Comparison of ENCODE assay signal across 8 cellular contexts in the genomic region with DNA sequence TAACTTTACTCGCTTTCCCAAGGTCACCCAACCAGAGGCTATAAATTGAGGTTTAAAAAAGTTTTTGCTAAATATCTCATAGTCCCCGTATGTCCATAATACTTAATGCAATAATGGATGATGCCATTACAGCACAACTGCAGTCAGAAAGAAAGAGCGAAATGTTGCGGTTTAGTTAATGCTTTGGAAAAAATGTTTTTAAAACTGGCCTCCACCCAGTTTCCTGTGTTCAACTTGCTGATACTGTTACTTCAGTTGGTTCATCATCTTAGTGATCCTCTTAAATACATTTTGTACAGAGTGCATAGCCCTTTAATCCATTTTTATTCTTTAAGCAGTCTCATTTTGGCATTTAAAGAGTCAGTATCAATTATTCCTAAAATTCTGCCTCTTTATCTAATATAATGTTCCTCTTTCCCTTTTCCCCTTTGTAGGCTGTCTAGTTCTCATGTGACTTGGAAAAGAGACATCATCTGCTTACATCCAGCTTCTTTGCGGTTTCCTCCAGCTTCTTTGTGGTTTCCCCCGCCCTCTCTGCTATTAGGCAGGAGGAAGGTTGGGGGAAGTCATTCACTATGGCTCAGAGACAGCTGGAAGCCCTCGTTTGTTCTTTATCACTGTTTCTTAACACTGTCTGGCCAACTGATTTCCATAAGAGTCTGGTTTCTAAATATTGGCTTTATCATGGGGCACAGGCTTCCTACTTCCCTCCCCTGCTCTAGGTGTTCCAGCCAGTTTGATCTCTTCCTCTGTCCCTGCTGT.
DNase-seq lines count a peak whose midpoint lies in the region; ATAC-seq and TF ChIP-seq lines count a peak whose summit lies in the region.

No MANE protein-coding gene starts in this region.

- POLR2A ChIA-PET in PC-3 (lab: Charles Lee; ENCODE audit: unreplicated experiment): no interaction called here

- no peaks in the 10 kb centered on the region for H3K9me2 ChIP-seq in PC-3 (replicated peaks; ENCODE audit: low read length)

- H3K9ac ChIP-seq in PC-3 (ENCODE audit: low read length): no peak overlapping the region

- H3K36me3 ChIP-seq in PC-3 (ENCODE audit: low read depth, low read length): no peaks in the 10 kb centered on the region
- H3K36me3 ChIP-seq in prostate gland: no peaks in the 10 kb centered on the region

- H3K4me2 ChIP-seq in PC-3 (ENCODE audit: low read length): no peak overlapping the region

- CTCF ChIA-PET in PC-3 (lab: Charles Lee): no interaction called here

- no peak overlapping the region for H3K4me3 ChIP-seq in PC-3 (ENCODE audit: low read length)
- H3K4me3 ChIP-seq in prostate gland: no peak overlapping the region

- ATAC-seq in PC-3: peak; percentile 77
- peak; percentile 96 for ATAC-seq in sciatic nerve

- DNase-seq in GM04504 (ENCODE audit: low read depth): peak; percentile 50
- DNase-seq in PC-3: peak; percentile 47
- DNase-seq in fibroblast of peridontal ligament (ENCODE audit: extremely low read depth): peak; percentile 93
- peak; percentile 70 for DNase-seq in sciatic nerve (ENCODE audit: low spot score)
- no peak for DNase-seq in T-helper 9 cell
- DNase-seq in activated T-cell treated with anti-CD3 and anti-CD28 coated beads, Interleukin-2, amount 50 U/mL, for 48 hours: no peak
- DNase-seq in NCI-H1105 treated with DMSO at 0.1 percent for 48 hours (lab: John Stamatoyannopoulos, UW): no peak
- no peak for DNase-seq in prostate gland (ENCODE audit: low spot score)

- TF ChIP-seq POLR2A in prostate gland (IDR thresholded peaks at IDR 0.05): no peak

- H3K9me3 ChIP-seq in PC-3 (ENCODE audit: low read length) (no peaks in the 10 kb centered on the region), prostate gland (no peaks in the 10 kb centered on the region)

- H3K27me3 ChIP-seq in PC-3 (ENCODE audit: low read length) (no peaks in the 10 kb centered on the region; the same call in 1 of the 2 replicates), prostate gland (replicated peaks; ENCODE audit: insufficient read depth) (no peaks in the 10 kb centered on the region)

- no peak overlapping the region for H2AFZ ChIP-seq in PC-3 (ENCODE audit: low read length)

- BruUV-seq in PC-3 (replicated peaks; lab: Mats Ljungman, UMichigan): no TSS peak

- TF ChIP-seq CTCF in PC-3 (conservative IDR thresholded peaks at IDR 0.05; ENCODE audit: low read depth, low read length): no peak
- TF ChIP-seq CTCF in prostate gland (IDR thresholded peaks at IDR 0.05): no peak

- intact Hi-C loops in PC-3 (cut with micrococcal nuclease) (loop anchor here (2.0 kb wide), 1 partner anchor 61 kb away; no protein-coding TSS in a partner anchor), sciatic nerve (cut with DNase I) (no loop called here), prostate gland (cut with DNase I) (no loop called here)

- no peaks in the 10 kb centered on the region for H4K20me1 ChIP-seq in PC-3 (ENCODE audit: low read length)

- H3K27ac ChIP-seq in PC-3 (ENCODE audit: low read length) (no peak overlapping the region), prostate gland (no peak overlapping the region)

- H3F3A ChIP-seq in PC-3 (ENCODE audit: low read length, unreplicated experiment): no peaks in the 10 kb centered on the region

- 65% methylated on average over 7 of the region's 7 CpGs for WGBS in prostate gland

- H3K79me2 ChIP-seq in PC-3 (ENCODE audit: low read length): no peaks in the 10 kb centered on the region

- H3K4me1 ChIP-seq in PC-3 (ENCODE audit: insufficient read depth, low read length) (no peaks in the 10 kb centered on the region; the same call in 1 of the 2 replicates), prostate gland (replicated peaks) (no peaks in the 10 kb centered on the region)

Comparison
In these comparisons a context has a peak if more than half of its experiments do, and no peak if none do; other contexts are left out.
1. DNase-seq: peak in GM04504 (single experiment), PC-3 (single experiment), fibroblast of peridontal ligament (single experiment) and sciatic nerve (single experiment); none in T-helper 9 cell (single experiment), activated T-cell treated with anti-CD3 and anti-CD28 coated beads, Interleukin-2, amount 50 U/mL, for 48 hours (0 of 2), NCI-H1105 treated with DMSO at 0.1 percent for 48 hours (single experiment) and prostate gland (single experiment).